16 cellular contexts compared by ENCODE assay signal in the genomic region with DNA sequence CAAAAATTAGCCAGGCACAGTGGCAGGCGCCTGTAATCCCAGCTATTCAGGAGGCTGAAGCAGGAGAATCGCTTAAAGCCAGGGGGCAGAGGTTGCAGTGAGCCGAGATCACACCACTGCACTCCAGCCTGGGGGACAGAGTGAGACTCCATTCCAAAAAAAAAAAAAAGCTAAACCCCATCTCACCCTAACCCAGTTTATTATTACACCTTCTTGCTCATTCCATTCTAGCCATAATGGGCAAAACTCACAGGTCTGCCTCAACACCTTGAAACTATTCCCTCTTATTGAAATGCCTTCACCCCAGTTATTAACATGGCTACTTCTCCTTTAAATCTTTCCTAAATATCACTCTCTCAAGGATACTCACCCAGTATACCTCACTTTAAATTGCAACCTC. TPM values are rescaled to one million over a fixed set of nuclear protein-coding genes. Genes with fewer than 3 reads are reported as not detected.
DNase-seq lines count a peak whose midpoint lies in the region; ATAC-seq and TF ChIP-seq lines count a peak whose summit lies in the region.
"Had no signal": no experiment of that assay in that cellular context is flagged by ENCODE, and none has a peak within 500 bp of the region (broad histone marks: within the 10 kb centered on the region; RNA-seq: fewer than 3 reads in every experiment).

No MANE protein-coding gene starts in this region.

- peaks cover 15% of the 10 kb centered on the region for H3K36me3 Mint-ChIP-seq in activated CD8-positive, alpha-beta T cell treated with anti-CD3 and anti-CD28 coated beads for 36 hours (ENCODE audit: low read depth)
- peaks cover 18% of the 10 kb centered on the region for H3K36me3 Mint-ChIP-seq in activated CD8-positive, alpha-beta T cell treated with anti-CD3 and anti-CD28 coated beads, Interleukin-2, amount 10 ng/mL, durations not matched to agents 7 days and 5 days (ENCODE audit: low read depth)

- 0 out of 2 replicates have a peak overlapping the region, but pooled peaks have one; percentile 44 for H3K27ac ChIP-seq in Karpas-422 (ENCODE audit: low read length)
- peak overlapping the region; percentile 6 for H3K27ac ChIP-seq in colonic mucosa
- H3K27ac ChIP-seq in psoas muscle: peak overlapping the region; percentile 4
- H3K27ac ChIP-seq in dorsolateral prefrontal cortex: peak overlapping the region in 4 of 59 donors; percentile 13 to 55 (median 24)
- H3K27ac ChIP-seq: upper lobe of left lung had no signal

- intact Hi-C loops in activated CD8-positive, alpha-beta T cell treated with anti-CD3 and anti-CD28 coated beads for 36 hours (cut with micrococcal nuclease): no loop called here
- intact Hi-C loops in colonic mucosa (cut with DNase I) (loop anchor here (10.0 kb wide), 1 partner anchor 165 kb away; no protein-coding TSS in a partner anchor), psoas muscle (cut with DNase I) (loop anchor here in 1 of 2 donors (10.0 kb wide), 2 partner anchors 165 to 235 kb away; no protein-coding TSS in a partner anchor), dorsolateral prefrontal cortex (cut with DNase I) (loop anchor here (5.0 to 10.0 kb wide), 5 partner anchors 122 to 225 kb away; a partner anchor contains a TSS)

- H3K9ac ChIP-seq in Karpas-422 (ENCODE audit: low read length): no peak overlapping the region
- no peak overlapping the region for H3K9ac ChIP-seq in colonic mucosa (ENCODE audit: low read depth in 2 of 2, low read length in 2 of 2)

- no peaks in the 10 kb centered on the region for H3K27me3 ChIP-seq in Karpas-422 (ENCODE audit: low read length)
- H3K27me3 ChIP-seq in colonic mucosa: no peaks in the 10 kb centered on the region
- no peaks in the 10 kb centered on the region for H3K27me3 ChIP-seq in psoas muscle (ENCODE audit: insufficient read depth in 3 of 3, low read length in 2 of 3)
- no peaks in the 10 kb centered on the region for H3K27me3 ChIP-seq in dorsolateral prefrontal cortex
- H3K27me3 ChIP-seq: upper lobe of left lung had no signal

- 66 to 83% (median 71%) methylated on average over 3 of the region's 3 CpGs for WGBS in psoas muscle, 3 donors

- H3K4me3 ChIP-seq in Karpas-422 (ENCODE audit: low read length) (no peak overlapping the region), colonic mucosa (no peak overlapping the region), psoas muscle (peak overlapping the region; percentile 12), dorsolateral prefrontal cortex (no peak overlapping the region)
- H3K4me3 ChIP-seq: skin epidermis, upper lobe of left lung had no signal

- H3K79me2 ChIP-seq in Karpas-422 (ENCODE audit: low read length): peaks cover 99% of the 10 kb centered on the region

- peak overlapping the region; percentile 83 for H3K4me2 ChIP-seq in Karpas-422 (ENCODE audit: low read depth, low read length, poor library complexity, severe bottlenecking)

- CTCF ChIA-PET in activated CD8-positive, alpha-beta T cell treated with anti-CD3 and anti-CD28 coated beads for 36 hours (lab: Charles Lee): no interaction called here
- CTCF ChIA-PET in activated CD8-positive, alpha-beta T cell treated with anti-CD3 and anti-CD28 coated beads, Interleukin-2, amount 10 ng/mL, durations not matched to agents 7 days and 5 days (lab: Charles Lee): no interaction called here

- H4K20me1 ChIP-seq in Karpas-422 (ENCODE audit: insufficient read depth, low read depth, low read length): peaks cover 28% of the 10 kb centered on the region

- H3K4me3 Mint-ChIP-seq in activated CD8-positive, alpha-beta T cell treated with anti-CD3 and anti-CD28 coated beads for 36 hours: no peak overlapping the region
- H3K4me3 Mint-ChIP-seq in activated CD8-positive, alpha-beta T cell treated with anti-CD3 and anti-CD28 coated beads, Interleukin-2, amount 10 ng/mL, durations not matched to agents 7 days and 5 days: no peak overlapping the region

- H3K9me3 ChIP-seq in Karpas-422 (ENCODE audit: low read length) (no peaks in the 10 kb centered on the region), colonic mucosa (no peaks in the 10 kb centered on the region), psoas muscle (no peaks in the 10 kb centered on the region)
- H3K9me3 ChIP-seq: upper lobe of left lung had no signal

- no peak for ATAC-seq in activated CD8-positive, alpha-beta T cell treated with anti-CD3 and anti-CD28 coated beads for 36 hours
- no peak for ATAC-seq in activated CD8-positive, alpha-beta T cell treated with anti-CD3 and anti-CD28 coated beads, Interleukin-2, amount 10 ng/mL, durations not matched to agents 7 days and 5 days
- ATAC-seq in psoas muscle (no peak), HG02763 (IDR thresholded peaks at IDR 0.05; ENCODE audit: unreplicated experiment) (no peak)

- H3K4me1 ChIP-seq in Karpas-422 (ENCODE audit: low read length): peaks cover 48% of the 10 kb centered on the region
- H3K4me1 ChIP-seq in colonic mucosa: peaks cover 15% of the 10 kb centered on the region
- H3K4me1 ChIP-seq in psoas muscle: peaks cover 65% of the 10 kb centered on the region

- peak overlapping the region; percentile 12 for H3K27ac Mint-ChIP-seq in activated CD8-positive, alpha-beta T cell treated with anti-CD3 and anti-CD28 coated beads for 36 hours
- H3K27ac Mint-ChIP-seq in activated CD8-positive, alpha-beta T cell treated with anti-CD3 and anti-CD28 coated beads, Interleukin-2, amount 10 ng/mL, durations not matched to agents 7 days and 5 days: no peak overlapping the region

- DNase-seq in activated CD8-positive, alpha-beta T cell treated with anti-CD3 and anti-CD28 coated beads for 36 hours: no peak
- no peak for DNase-seq in activated CD8-positive, alpha-beta T cell treated with anti-CD3 and anti-CD28 coated beads, Interleukin-2, amount 10 ng/mL, durations not matched to agents 7 days and 5 days
- no peak for DNase-seq in Karpas-422
- DNase-seq in colonic mucosa: no peak
- DNase-seq in psoas muscle: no peak
- no peak for DNase-seq in dorsolateral prefrontal cortex
- DNase-seq in NK-92 (lab: John Stamatoyannopoulos, UW; ENCODE audit: unreplicated experiment): no peak
- DNase-seq: activated CD4-positive, alpha-beta T cell treated with anti-CD3 and anti-CD28 coated beads for 48 hours; cerebellar nuclear complex; GOT3; NCI-H187 treated with DMSO at 0.1 percent for 48 hours; posterior cingulate gyrus; SHP77; upper lobe of left lung had no signal

- H2AFZ ChIP-seq in Karpas-422 (ENCODE audit: low read length): no peak overlapping the region

- H3K9me2 ChIP-seq in Karpas-422 (replicated peaks; ENCODE audit: insufficient read depth, low read length): no peaks in the 10 kb centered on the region

- H3K36me3 ChIP-seq in Karpas-422 (ENCODE audit: insufficient read depth, low read length) (peaks cover 13% of the 10 kb centered on the region; the same call in 1 of the 2 replicates), colonic mucosa (no peaks in the 10 kb centered on the region), psoas muscle (ENCODE audit: insufficient read depth in 1 of 2, low read depth in 1 of 2) (no peaks in the 10 kb centered on the region)
- H3K36me3 ChIP-seq: upper lobe of left lung had no signal

- H3K9me3 Mint-ChIP-seq in activated CD8-positive, alpha-beta T cell treated with anti-CD3 and anti-CD28 coated beads for 36 hours: no peaks in the 10 kb centered on the region
- no peaks in the 10 kb centered on the region for H3K9me3 Mint-ChIP-seq in activated CD8-positive, alpha-beta T cell treated with anti-CD3 and anti-CD28 coated beads, Interleukin-2, amount 10 ng/mL, durations not matched to agents 7 days and 5 days (ENCODE audit: insufficient read depth)

- peaks cover 56% of the 10 kb centered on the region for H3K4me1 Mint-ChIP-seq in activated CD8-positive, alpha-beta T cell treated with anti-CD3 and anti-CD28 coated beads for 36 hours (ENCODE audit: low read depth)
- H3K4me1 Mint-ChIP-seq in activated CD8-positive, alpha-beta T cell treated with anti-CD3 and anti-CD28 coated beads, Interleukin-2, amount 10 ng/mL, durations not matched to agents 7 days and 5 days (ENCODE audit: low read depth): peaks cover 38% of the 10 kb centered on the region

- H3K27me3 Mint-ChIP-seq in activated CD8-positive, alpha-beta T cell treated with anti-CD3 and anti-CD28 coated beads for 36 hours: no peaks in the 10 kb centered on the region
- no peaks in the 10 kb centered on the region for H3K27me3 Mint-ChIP-seq in activated CD8-positive, alpha-beta T cell treated with anti-CD3 and anti-CD28 coated beads, Interleukin-2, amount 10 ng/mL, durations not matched to agents 7 days and 5 days (ENCODE audit: low read depth)

- POLR2A ChIA-PET in activated CD8-positive, alpha-beta T cell treated with anti-CD3 and anti-CD28 coated beads for 36 hours (lab: Charles Lee): no interaction called here
- POLR2A ChIA-PET in activated CD8-positive, alpha-beta T cell treated with anti-CD3 and anti-CD28 coated beads, Interleukin-2, amount 10 ng/mL, durations not matched to agents 7 days and 5 days (lab: Charles Lee): interaction anchor here (1.3 kb wide), 1 partner anchor 19 kb away, joined by 3 read pairs; no protein-coding TSS in a partner anchor

- no peak for TF ChIP-seq CTCF in activated CD8-positive, alpha-beta T cell treated with anti-CD3 and anti-CD28 coated beads for 36 hours (IDR thresholded peaks at IDR 0.05)
- TF ChIP-seq CTCF in colonic mucosa (IDR thresholded peaks at IDR 0.05) (no peak), psoas muscle (IDR thresholded peaks at IDR 0.05) (no peak), dorsolateral prefrontal cortex (IDR thresholded peaks at IDR 0.05 in 54 of 56, conservative IDR thresholded peaks at IDR 0.05 in 2 of 56; ENCODE audit: low read depth in 1 of 56, partially characterized antibody in 56 of 56) (no peak)

RNA-seq across cellular contexts. Expression of a gene that starts 4.1 kb away (rescaled TPM):
- total RNA-seq in activated CD8-positive, alpha-beta T cell treated with anti-CD3 and anti-CD28 coated beads for 36 hours: 10 to 100 TPM; 34.7 to 36.1 TPM
- total RNA-seq in activated CD8-positive, alpha-beta T cell treated with anti-CD3 and anti-CD28 coated beads, Interleukin-2, amount 10 ng/mL, durations not matched to agents 7 days and 5 days: 10 to 100 TPM; 43.1 to 48.1 TPM
- 56.2 and 60.2 TPM in 2 replicates for total RNA-seq in Karpas-422 (2014; rRNA removed; shearing (Covaris generic); ENCODE audit: low replicate concordance)
- total RNA-seq in colonic mucosa (10 to 100 TPM; 39.5 to 48.6 TPM), psoas muscle (10 to 100 TPM; 33.7 to 38.1 (median 36.6) TPM), dorsolateral prefrontal cortex (10 to 100 TPM; 44.4 to 82.4 (median 57.4) TPM)
- polyA plus RNA-seq in psoas muscle: 10 to 100 TPM; 10.1 to 28.2 (median 14.2) TPM
